ENCODE assay signal across 8 cellular contexts in genomic region chr19:36573020-36573947, GRCh38. TPM values are rescaled to one million over a fixed set of nuclear protein-coding genes. Genes with fewer than 3 reads are reported as not detected.
DNase-seq lines count a peak whose midpoint lies in the region; TF ChIP-seq lines count a peak whose summit lies in the region.

Gene ZNF529 (minus strand): TSS chr19:36573292. CDS start chr19:36572346, 946 bp downstream.

- H3K36me3 Mint-ChIP-seq in activated naive CD4-positive, alpha-beta T cell treated with anti-CD3 and anti-CD28 coated beads for 36 hours (ENCODE audit: low read depth), result peaks cover 60% of the 10 kb centered on the region

- CTCF ChIA-PET in activated naive CD4-positive, alpha-beta T cell treated with anti-CD3 and anti-CD28 coated beads for 36 hours (lab: Charles Lee), result interaction anchor here (0.6 kb wide), 1 partner anchor 86 kb away, joined by 5 read pairs; no protein-coding TSS in a partner anchor

- peak within 1 kb of the TSS; percentile 80 for H3K4me3 Mint-ChIP-seq in activated naive CD4-positive, alpha-beta T cell treated with anti-CD3 and anti-CD28 coated beads for 36 hours

- peaks cover 18% of the 10 kb centered on the region for H3K9me3 Mint-ChIP-seq in activated naive CD4-positive, alpha-beta T cell treated with anti-CD3 and anti-CD28 coated beads for 36 hours

- intact Hi-C loops in activated naive CD4-positive, alpha-beta T cell treated with anti-CD3 and anti-CD28 coated beads for 36 hours (cut with micrococcal nuclease), result loop anchor here (1.0 to 10.0 kb wide), 5 partner anchors 32 to 262 kb away; partner anchors contain the start of genes ZNF260, ZNF382, ZNF566 and ZNF567

- H3K4me3 ChIP-seq in HFF-Myc (replicated peaks; ENCODE audit: low read depth, low read length), result peak within 1 kb of the TSS; percentile 54
- H3K4me3 ChIP-seq in suprapubic skin, result peak within 1 kb of the TSS; percentile 79

- H3K27me3 ChIP-seq in suprapubic skin, result no peaks in the 10 kb centered on the region

- 2% methylated on average over 43 of the region's 69 CpGs for WGBS in suprapubic skin

- in situ Hi-C loops in SK-MEL-5 (cut with HindIII; ENCODE audit: low pct_unique_long_range_greater_than_20kb, low sequenced_read_pairs), result no loop called here

- no peaks in the 10 kb centered on the region for H3K27me3 Mint-ChIP-seq in activated naive CD4-positive, alpha-beta T cell treated with anti-CD3 and anti-CD28 coated beads for 36 hours (ENCODE audit: low read depth)

- TF ChIP-seq CTCF in HFF-Myc (IDR thresholded peaks at IDR 0.05; ENCODE audit: low read depth, low read length, missing control alignments), result no peak
- no peak for TF ChIP-seq CTCF in suprapubic skin (IDR thresholded peaks at IDR 0.05)

- H3K4me1 ChIP-seq in suprapubic skin, result peaks cover 12% of the 10 kb centered on the region

- H3K36me3 ChIP-seq in suprapubic skin, result peaks cover 37% of the 10 kb centered on the region

- peak; percentile 67 for DNase-seq in GM04503 (ENCODE audit: low read depth)
- peak; percentile 80 for DNase-seq in HFF-Myc (ENCODE audit: extremely low read depth, low read depth)
- peak; percentile 97 for DNase-seq in NAMALWA (ENCODE audit: low spot score)
- peak; percentile 89 for DNase-seq in SK-MEL-5 (ENCODE audit: low read depth, low spot score)
- peak; percentile 90 for DNase-seq in activated naive CD4-positive, alpha-beta T cell treated with anti-CD3 and anti-CD28 coated beads for 36 hours
- DNase-seq in globus pallidus (ENCODE audit: low spot score), result peak; percentile 88
- peak; percentile 35 to 93 (median 80) for DNase-seq in nucleus accumbens (lab: John Stamatoyannopoulos, UW)
- DNase-seq in suprapubic skin (ENCODE audit: low spot score in 2 of 2), result peak; percentile 92 to 94

- H3K27ac Mint-ChIP-seq in activated naive CD4-positive, alpha-beta T cell treated with anti-CD3 and anti-CD28 coated beads for 36 hours, result peak within 1 kb of the TSS; percentile 85

- peak in 1 of 2 donors; percentile 69 for TF ChIP-seq POLR2A in suprapubic skin (IDR thresholded peaks at IDR 0.05)

- no peaks in the 10 kb centered on the region for H3K9me3 ChIP-seq in suprapubic skin

- H3K4me1 Mint-ChIP-seq in activated naive CD4-positive, alpha-beta T cell treated with anti-CD3 and anti-CD28 coated beads for 36 hours (ENCODE audit: low read depth), result peaks cover 20% of the 10 kb centered on the region

- TF ChIP-seq EP300 in suprapubic skin (IDR thresholded peaks at IDR 0.05), result no peak

- peak within 1 kb of the TSS; percentile 85 for H3K27ac ChIP-seq in suprapubic skin

RNA-seq across cellular contexts. Expression of gene ZNF529, which starts in this region (rescaled TPM):
- 7.1 and 7.3 TPM in 2 replicates for total RNA-seq in SK-MEL-5 (2014; rRNA removed; shearing (Covaris generic))
- 3.8 and 4.7 TPM in 2 replicates for polyA plus RNA-seq in SK-MEL-5 (2015; cell fraction: cytosol; rRNA removed)
- 20.4 and 25.7 TPM in 2 replicates for polyA plus RNA-seq in SK-MEL-5 (2015; cell fraction: nucleus; rRNA removed)
- total RNA-seq in activated naive CD4-positive, alpha-beta T cell treated with anti-CD3 and anti-CD28 coated beads for 36 hours, result 10 to 100 TPM; 17.1 to 18.3 TPM
- 10 to 100 TPM in 2 of 4 donors, 1 to 10 TPM in 2; 7.0 to 13.3 (median 10.7) TPM for total RNA-seq in suprapubic skin

Comparison
In these comparisons a context has a peak if more than half of its experiments do, and no peak if none do; other contexts are left out.
1. Peak in every context shown above with its lines: DNase-seq, H3K4me3 ChIP-seq and H3K27ac ChIP-seq.